24 cellular contexts compared by ENCODE assay signal in genomic region chr7:83532229-83532628, GRCh38.
A peak's percentile ranks its signal among the peaks of the same experiment; 100 is the strongest.
DNase-seq lines count a peak whose midpoint lies in the region; ATAC-seq and TF ChIP-seq lines count a peak whose summit lies in the region.
"Had no signal": no experiment of that assay in that cellular context is flagged by ENCODE, and none has a peak within 500 bp of the region (broad histone marks: within the 10 kb centered on the region; RNA-seq: fewer than 3 reads in every experiment).

No MANE protein-coding gene starts in this region.

- no peaks in the 10 kb centered on the region for H3K4me1 Mint-ChIP-seq in natural killer cell treated with Interleukin-12 subunit alpha and Interleukin-12 subunit beta and Interleukin-15 and Interleukin-18, amount 100 ng/mL, for 72 hours (ENCODE audit: low read depth in 2 of 2)
- H3K4me1 Mint-ChIP-seq: activated naive CD4-positive, alpha-beta T cell treated with anti-CD3 and anti-CD28 coated beads, Interleukin-2, amount 10 ng/mL, durations not matched to agents 7 days and 5 days; memory B cell had no signal

- no peaks in the 10 kb centered on the region for H3K79me1 ChIP-seq in mesenchymal stem cell (replicated peaks; ENCODE audit: low read length, poor library complexity, severe bottlenecking)

- ATAC-seq in natural killer cell treated with Interleukin-12 subunit alpha and Interleukin-12 subunit beta and Interleukin-15 and Interleukin-18, amount 100 ng/mL, for 72 hours: no peak
- ATAC-seq: activated T-cell treated with anti-CD3 and anti-CD28 coated beads, Interleukin-2, amount 50 U/mL, for 4 hours; esophagus mucosa; Right ventricle myocardium inferior had no signal

- H3K14ac ChIP-seq in mesenchymal stem cell (ENCODE audit: low read length in 2 of 2): no peak overlapping the region

- no peaks in the 10 kb centered on the region for H3K9me3 ChIP-seq in mesenchymal stem cell (ENCODE audit: control insufficient read depth, low read length)
- H3K9me3 ChIP-seq: suprapubic skin, vagina had no signal

- H3K27me3 ChIP-seq in brain microvascular endothelial cell (replicated peaks) (no peaks in the 10 kb centered on the region), mesenchymal stem cell (ENCODE audit: control insufficient read depth in 1 of 2, insufficient read depth in 1 of 2, low read length in 2 of 2) (no peaks in the 10 kb centered on the region)
- H3K27me3 ChIP-seq: suprapubic skin, vagina had no signal

- no peak overlapping the region for H2BK5ac ChIP-seq in mesenchymal stem cell (ENCODE audit: low read depth, low read length, poor library complexity, severe bottlenecking)

- H3K23ac ChIP-seq in mesenchymal stem cell (ENCODE audit: low read length in 2 of 2): no peak overlapping the region

- in situ Hi-C loops in brain microvascular endothelial cell (cut with HindIII; ENCODE audit: low pct_ligation_motif_present, low sequenced_read_pairs): no loop called here

- no peak for TF ChIP-seq CTCF in brain microvascular endothelial cell (IDR thresholded peaks at IDR 0.05; ENCODE audit: low read depth, low read length, missing control alignments)

- H3K36me3 Mint-ChIP-seq in natural killer cell treated with Interleukin-12 subunit alpha and Interleukin-12 subunit beta and Interleukin-15 and Interleukin-18, amount 100 ng/mL, for 72 hours: peaks cover 5% of the 10 kb centered on the region
- H3K36me3 Mint-ChIP-seq: activated naive CD4-positive, alpha-beta T cell treated with anti-CD3 and anti-CD28 coated beads, Interleukin-2, amount 10 ng/mL, durations not matched to agents 7 days and 5 days; memory B cell had no signal

- DNase-seq in Daoy (ENCODE audit: low read depth) (peak; percentile 20), NCI-H226 (peak; percentile 56), brain microvascular endothelial cell (peak; percentile 2), mesenchymal stem cell (peak; percentile 41), SKM-1 treated with dmso at 0.1 percent for 144 hours (lab: John Stamatoyannopoulos, UW; ENCODE audit: unreplicated experiment) (no peak), ureter (ENCODE audit: low spot score) (no peak)
- no peak for DNase-seq in natural killer cell treated with Interleukin-12 subunit alpha and Interleukin-12 subunit beta and Interleukin-15 and Interleukin-18, amount 100 ng/mL, for 72 hours (ENCODE audit: low spot score)
- DNase-seq: activated CD4-positive, alpha-beta T cell treated with anti-CD3 and anti-CD28 coated beads for 1 hour; activated naive CD4-positive, alpha-beta T cell treated with anti-CD3 and anti-CD28 coated beads, Interleukin-2, amount 10 ng/mL, durations not matched to agents 7 days and 5 days; activated T-cell treated with anti-CD3 and anti-CD28 coated beads, Interleukin-2, amount 50 U/mL, for 4 hours; aorta; CD4-positive, alpha-beta T cell; effector CD8-positive, alpha-beta T cell; NCI-H1092 treated with DMSO at 0.1 percent for 48 hours; NCI-H2081 treated with DMSO at 0.1 percent for 48 hours; NCI-H69; nucleus accumbens; stimulated activated CD4-positive, alpha-beta T cell treated with anti-CD3 and anti-CD28 coated beads, Interleukin-1b, Interleukin-23, amount 100 ng/mL, for 48 hours had no signal

- H3K4me1 ChIP-seq in mesenchymal stem cell (ENCODE audit: control insufficient read depth, insufficient read depth, low read depth, low read length): no peaks in the 10 kb centered on the region
- H3K4me1 ChIP-seq: suprapubic skin, vagina had no signal

- no peak overlapping the region for H3K4ac ChIP-seq in mesenchymal stem cell (ENCODE audit: low read depth in 1 of 2, low read length in 2 of 2)

- no peak overlapping the region for H3K27ac ChIP-seq in brain microvascular endothelial cell
- H3K27ac ChIP-seq in mesenchymal stem cell (ENCODE audit: low read length, poor library complexity, severe bottlenecking): no peak overlapping the region
- H3K27ac ChIP-seq: skin epidermis, suprapubic skin, vagina had no signal

- H3K36me3 ChIP-seq in brain microvascular endothelial cell (replicated peaks) (no peaks in the 10 kb centered on the region), mesenchymal stem cell (ENCODE audit: control insufficient read depth in 1 of 2, insufficient read depth in 2 of 2, low read depth in 1 of 2, low read length in 2 of 2) (no peaks in the 10 kb centered on the region)
- H3K36me3 ChIP-seq: suprapubic skin, vagina had no signal

- no peak overlapping the region for H3K9ac ChIP-seq in mesenchymal stem cell (ENCODE audit: low read length)

- H3K4me3 ChIP-seq in brain microvascular endothelial cell (ENCODE audit: low read depth, low read length) (no peak overlapping the region), mesenchymal stem cell (ENCODE audit: insufficient read depth in 1 of 2, low read depth in 1 of 2, low read length in 2 of 2) (no peak overlapping the region)
- H3K4me3 ChIP-seq: skin epidermis, suprapubic skin, vagina had no signal

- no peak overlapping the region for H2BK12ac ChIP-seq in mesenchymal stem cell (ENCODE audit: low read length in 2 of 2)

- H3K4me3 Mint-ChIP-seq in natural killer cell treated with Interleukin-12 subunit alpha and Interleukin-12 subunit beta and Interleukin-15 and Interleukin-18, amount 100 ng/mL, for 72 hours: no peak overlapping the region
- H3K4me3 Mint-ChIP-seq: activated naive CD4-positive, alpha-beta T cell treated with anti-CD3 and anti-CD28 coated beads, Interleukin-2, amount 10 ng/mL, durations not matched to agents 7 days and 5 days; activated T-cell treated with anti-CD3 and anti-CD28 coated beads, Interleukin-2, amount 50 U/mL, for 4 hours; CD4-positive, alpha-beta T cell; memory B cell had no signal

- no peak overlapping the region for H2AK5ac ChIP-seq in mesenchymal stem cell (ENCODE audit: low read length, severe bottlenecking)

- no peaks in the 10 kb centered on the region for H3K27me3 Mint-ChIP-seq in natural killer cell treated with Interleukin-12 subunit alpha and Interleukin-12 subunit beta and Interleukin-15 and Interleukin-18, amount 100 ng/mL, for 72 hours
- H3K27me3 Mint-ChIP-seq: activated naive CD4-positive, alpha-beta T cell treated with anti-CD3 and anti-CD28 coated beads, Interleukin-2, amount 10 ng/mL, durations not matched to agents 7 days and 5 days; CD4-positive, alpha-beta T cell; memory B cell had no signal

- H2BK120ac ChIP-seq in mesenchymal stem cell (ENCODE audit: low read depth, low read length): no peak overlapping the region

- H3K27ac Mint-ChIP-seq in natural killer cell treated with Interleukin-12 subunit alpha and Interleukin-12 subunit beta and Interleukin-15 and Interleukin-18, amount 100 ng/mL, for 72 hours: no peak overlapping the region
- H3K27ac Mint-ChIP-seq: activated naive CD4-positive, alpha-beta T cell treated with anti-CD3 and anti-CD28 coated beads, Interleukin-2, amount 10 ng/mL, durations not matched to agents 7 days and 5 days; CD4-positive, alpha-beta T cell; memory B cell had no signal

- no peak overlapping the region for H2AFZ ChIP-seq in mesenchymal stem cell (ENCODE audit: low read depth, low read length)

- H4K91ac ChIP-seq in mesenchymal stem cell (ENCODE audit: low read length): no peak overlapping the region

- peaks cover 3% of the 10 kb centered on the region for H3K9me3 Mint-ChIP-seq in natural killer cell treated with Interleukin-12 subunit alpha and Interleukin-12 subunit beta and Interleukin-15 and Interleukin-18, amount 100 ng/mL, for 72 hours
- H3K9me3 Mint-ChIP-seq: activated naive CD4-positive, alpha-beta T cell treated with anti-CD3 and anti-CD28 coated beads, Interleukin-2, amount 10 ng/mL, durations not matched to agents 7 days and 5 days had no signal

- no peak overlapping the region for H4K8ac ChIP-seq in mesenchymal stem cell (ENCODE audit: low read length)

- WGBS in mesenchymal stem cell: 81% methylated on average over 2 of the region's 2 CpGs

- no peak overlapping the region for H2BK15ac ChIP-seq in mesenchymal stem cell (ENCODE audit: low read depth, poor library complexity, severe bottlenecking)

- no peak overlapping the region for H3K4me2 ChIP-seq in mesenchymal stem cell (ENCODE audit: low read length, poor library complexity, severe bottlenecking)

- H3K18ac ChIP-seq in mesenchymal stem cell (ENCODE audit: low read depth in 1 of 2, low read length in 2 of 2): no peak overlapping the region

Comparison
In these comparisons a context has a peak if more than half of its experiments do, and no peak if none do; other contexts are left out.
1. DNase-seq: peak in Daoy (single experiment), NCI-H226 (single experiment), brain microvascular endothelial cell (single experiment) and mesenchymal stem cell (single experiment); none in SKM-1 treated with dmso at 0.1 percent for 144 hours (single experiment), natural killer cell treated with Interleukin-12 subunit alpha and Interleukin-12 subunit beta and Interleukin-15 and Interleukin-18, amount 100 ng/mL, for 72 hours (single experiment) and ureter (single experiment).